ENCODE assay signal across 8 cellular contexts in the genomic region with DNA sequence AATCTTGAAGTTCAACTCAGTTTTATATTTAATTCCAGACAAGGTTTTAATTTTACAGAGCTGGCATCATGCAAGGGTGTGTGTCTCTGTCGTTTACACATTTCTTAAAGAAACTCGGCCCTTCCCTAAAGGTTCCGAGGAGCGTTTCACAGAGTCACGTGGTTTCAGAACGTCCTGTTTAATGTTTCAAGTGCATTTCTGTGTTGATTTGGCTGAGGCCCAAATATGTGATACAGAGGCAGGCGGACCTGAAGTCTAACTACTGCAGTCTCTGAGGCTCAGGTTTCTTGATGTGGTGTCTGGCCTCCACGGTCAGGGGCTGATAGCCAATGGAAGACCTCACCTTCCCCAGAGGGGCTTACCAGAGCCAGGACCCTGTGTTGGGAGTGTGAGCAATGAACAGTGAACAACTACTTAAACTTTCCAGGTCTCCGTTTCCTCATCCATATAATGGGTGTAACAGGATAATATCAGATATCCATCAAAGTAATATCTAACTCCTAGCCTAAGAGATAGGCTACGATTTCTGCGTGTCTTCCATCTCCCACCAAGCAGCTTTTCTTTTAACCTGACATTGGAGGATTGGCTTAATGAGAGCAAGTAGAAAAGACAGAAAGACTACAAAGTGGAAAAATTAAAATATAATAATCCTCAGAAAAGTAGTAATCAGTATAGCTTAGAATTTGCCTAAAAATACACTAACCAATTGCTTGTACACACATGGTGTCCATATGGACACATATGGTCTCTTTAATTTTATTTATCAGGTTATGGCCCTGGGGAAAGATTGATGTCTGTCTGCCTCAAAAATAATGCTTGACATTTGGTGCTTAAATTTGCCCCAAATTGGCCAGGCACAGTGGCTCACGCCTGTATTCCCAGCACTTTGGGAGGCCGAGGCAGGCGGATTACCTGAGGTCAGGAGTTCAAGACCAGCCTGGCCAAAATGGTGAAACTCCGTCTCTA. TPM values are rescaled to one million over a fixed set of nuclear protein-coding genes. Genes with fewer than 3 reads are reported as not detected.
A peak's percentile ranks its signal among the peaks of the same experiment; 100 is the strongest.
DNase-seq lines count a peak whose midpoint lies in the region; ATAC-seq and TF ChIP-seq lines count a peak whose summit lies in the region.

No MANE protein-coding gene starts in this region.

- ATAC-seq in HG03108 (IDR thresholded peaks at IDR 0.05; ENCODE audit: unreplicated experiment) (no peak), HG03159 (IDR thresholded peaks at IDR 0.05; ENCODE audit: unreplicated experiment) (no peak), HG02840 (IDR thresholded peaks at IDR 0.05; ENCODE audit: low FRiP score, unreplicated experiment) (no peak)

- H3K9me3 ChIP-seq in SJCRH30 (replicated peaks) (no peaks in the 10 kb centered on the region), neutrophil (no peaks in the 10 kb centered on the region)

- H3K36me3 ChIP-seq in SJCRH30 (no peaks in the 10 kb centered on the region), neutrophil (no peaks in the 10 kb centered on the region)

- H3K9me3 Mint-ChIP-seq in CD14-positive monocyte (peaks cover 0 to 1% (median 0%) of the 10 kb centered on the region in 7 donors), endothelial cell (ENCODE audit: unreplicated experiment) (no peaks in the 10 kb centered on the region)

- H3K4me1 Mint-ChIP-seq in CD14-positive monocyte (peaks cover 37% of the 10 kb centered on the region), endothelial cell (ENCODE audit: unreplicated experiment) (peaks cover 10% of the 10 kb centered on the region)

- H3K36me3 Mint-ChIP-seq in CD14-positive monocyte, result no peaks in the 10 kb centered on the region
- no peaks in the 10 kb centered on the region for H3K36me3 Mint-ChIP-seq in endothelial cell (ENCODE audit: low read depth, unreplicated experiment)

- no peak for TF ChIP-seq CTCF in CD14-positive monocyte (IDR thresholded peaks at IDR 0.05)
- TF ChIP-seq CTCF in endothelial cell (IDR thresholded peaks at IDR 0.05; ENCODE audit: unreplicated experiment), result no peak
- no peak for TF ChIP-seq CTCF in neutrophil (IDR thresholded peaks at IDR 0.05)

- peak overlapping the region; percentile 74 for H3K4me3 ChIP-seq in SJCRH30
- peak overlapping the region; percentile 64 to 71 for H3K4me3 ChIP-seq in neutrophil (ENCODE audit: low read depth in 1 of 2, low read length in 1 of 2)

- intact Hi-C loops in CD14-positive monocyte (cut with micrococcal nuclease), result loop anchor here in 1 of 2 donors (10.0 kb wide), 1 partner anchor 191 kb away; the partner anchor contains the start of gene MND1

- H3K4me3 Mint-ChIP-seq in CD14-positive monocyte, result peak overlapping the region; percentile 88 to 95
- H3K4me3 Mint-ChIP-seq in endothelial cell (ENCODE audit: unreplicated experiment), result peak overlapping the region; percentile 82

- H3K27me3 ChIP-seq in SJCRH30, result no peaks in the 10 kb centered on the region
- H3K27me3 ChIP-seq in neutrophil, result peaks cover 71% of the 10 kb centered on the region

- H3K27ac ChIP-seq in SJCRH30 (peak overlapping the region; percentile 92), neutrophil (no peak overlapping the region)

- DNase-seq in CD14-positive monocyte (ENCODE audit: low spot score) (peak; percentile 56), HT-29 (ENCODE audit: low spot score) (peak; percentile 50), SJCRH30 (peak; percentile 62 to 72), endothelial cell (ENCODE audit: low spot score) (no peak)

- H3K4me1 ChIP-seq in SJCRH30 (peaks cover 16% of the 10 kb centered on the region), neutrophil (ENCODE audit: control insufficient read depth in 1 of 2, insufficient read depth in 1 of 2, low read depth in 1 of 2, low read length in 1 of 2) (peaks cover 31 to 32% of the 10 kb centered on the region in 2 experiments)

- peak overlapping the region in 2 of 7 donors; percentile 31 to 68 for H3K27ac Mint-ChIP-seq in CD14-positive monocyte
- H3K27ac Mint-ChIP-seq in endothelial cell (ENCODE audit: unreplicated experiment), result no peak overlapping the region

- peaks cover 22 to 34% (median 29%) of the 10 kb centered on the region in 3 donors for H3K27me3 Mint-ChIP-seq in CD14-positive monocyte (ENCODE audit: low read depth in 3 of 3)
- H3K27me3 Mint-ChIP-seq in endothelial cell (ENCODE audit: unreplicated experiment), result peaks cover 12% of the 10 kb centered on the region

RNA-seq across cellular contexts. Expression of gene TRIM2, which starts 50.0 kb away (rescaled TPM):
- polyA plus RNA-seq in CD14-positive monocyte, result under 1 TPM; 0.50 to 0.96 TPM
- 58.5 and 64.8 TPM in 2 replicates for total RNA-seq in HT-29 (2014; rRNA removed; shearing (Covaris generic))
- 26.0 and 30.8 TPM in 2 replicates for total RNA-seq in SJCRH30 (2014; rRNA removed; shearing (Covaris generic))
- 15.4 TPM for total RNA-seq in endothelial cell (ENCODE audit: unreplicated experiment)
